In the genomic region with DNA sequence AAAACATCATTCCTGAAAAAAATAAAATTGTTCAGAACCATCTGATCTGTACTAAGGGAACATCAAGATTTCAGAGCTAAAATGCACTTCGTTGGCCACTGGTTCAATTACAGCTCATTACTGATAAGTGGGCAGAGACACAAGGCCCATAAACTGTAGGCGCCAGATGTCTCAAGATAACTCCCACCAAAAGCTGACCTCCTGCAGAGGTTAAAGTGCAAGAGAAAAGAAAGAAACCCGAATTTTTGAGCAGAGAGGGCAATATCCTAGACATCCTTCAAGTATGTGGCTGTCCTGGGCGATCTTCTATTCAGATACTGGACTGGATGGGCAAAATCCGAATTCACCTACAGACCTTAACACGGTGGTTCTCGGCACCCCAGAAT, we compare ENCODE assay signal across 8 cellular contexts. TPM values are rescaled to one million over a fixed set of nuclear protein-coding genes. Genes with fewer than 3 reads are reported as not detected.
DNase-seq lines count a peak whose midpoint lies in the region; ATAC-seq, FAIRE-seq and TF ChIP-seq lines count a peak whose summit lies in the region.

No MANE protein-coding gene starts in this region.

- H3K36me3 Mint-ChIP-seq in IgD-negative memory B cell = no peaks in the 10 kb centered on the region
- H3K36me3 Mint-ChIP-seq in astrocyte (ENCODE audit: low read depth, unreplicated experiment) = no peaks in the 10 kb centered on the region

- H3K9ac ChIP-seq in astrocyte (ENCODE audit: low read length) = peak overlapping the region; percentile 96
- H3K9ac ChIP-seq in liver (ENCODE audit: low read depth in 1 of 2, low read length in 2 of 2) = peak overlapping the region; percentile 67 to 75

- H2AFZ ChIP-seq in astrocyte (ENCODE audit: low read depth, low read length) = no peak overlapping the region

- TF ChIP-seq POLR2A in upper lobe of left lung (IDR thresholded peaks at IDR 0.05) = no peak

- H4K20me1 ChIP-seq in astrocyte (ENCODE audit: insufficient read depth, low read length) = no peaks in the 10 kb centered on the region

- peak overlapping the region; percentile 86 for H3K4me2 ChIP-seq in astrocyte (ENCODE audit: low read length)

- peak overlapping the region; percentile 64 for H3K4me3 ChIP-seq in AG04450 (ENCODE audit: low read depth, low read length)
- peak overlapping the region; percentile 70 for H3K4me3 ChIP-seq in astrocyte (ENCODE audit: insufficient read depth, low read depth, low read length)
- H3K4me3 ChIP-seq in liver (ENCODE audit: low read depth in 1 of 3, low read length in 3 of 3) = peak overlapping the region; percentile 74 to 84 (median 76)
- peak overlapping the region; percentile 54 to 66 (median 61) for H3K4me3 ChIP-seq in upper lobe of left lung

- H3K27me3 Mint-ChIP-seq in IgD-negative memory B cell = peaks cover 2% of the 10 kb centered on the region
- no peaks in the 10 kb centered on the region for H3K27me3 Mint-ChIP-seq in astrocyte (ENCODE audit: low read depth, unreplicated experiment)

- H3K4me3 Mint-ChIP-seq in IgD-negative memory B cell = peak overlapping the region; percentile 89 to 98 (median 92)
- peak overlapping the region; percentile 95 for H3K4me3 Mint-ChIP-seq in astrocyte (ENCODE audit: unreplicated experiment)

- H3K4me1 ChIP-seq in astrocyte (ENCODE audit: insufficient read depth, low read length) (peaks cover 25% of the 10 kb centered on the region), liver (ENCODE audit: control insufficient read depth in 4 of 4, insufficient read depth in 4 of 4, low read length in 3 of 4) (peaks cover 0 to 19% (median 8%) of the 10 kb centered on the region in 4 donors), upper lobe of left lung (peaks cover 0 to 50% (median 15%) of the 10 kb centered on the region in 4 donors)

- H3K36me3 ChIP-seq in astrocyte (ENCODE audit: insufficient read depth, low read length) (no peaks in the 10 kb centered on the region), liver (ENCODE audit: control insufficient read depth in 4 of 4, insufficient read depth in 3 of 4, low read depth in 1 of 4, low read length in 3 of 4) (no peaks in the 10 kb centered on the region), upper lobe of left lung (no peaks in the 10 kb centered on the region)

- H3K9me3 Mint-ChIP-seq in IgD-negative memory B cell (no peaks in the 10 kb centered on the region), astrocyte (ENCODE audit: unreplicated experiment) (no peaks in the 10 kb centered on the region)

- POLR2A ChIA-PET in AG04450 (lab: Yijun Ruan, JAX) (interaction anchor here (0.6 to 1.0 kb wide), 2 partner anchors 252 to 307 kb away, joined by 3 to 12 read pairs; no protein-coding TSS in a partner anchor), HEK293T (lab: Yijun Ruan, JAX) (interaction anchor here (0.7 to 1.9 kb wide), 6 partner anchors 9 to 376 kb away, joined by 3 to 11 read pairs (median 8); a partner anchor contains a TSS)

- H3K27ac ChIP-seq in AG04450 (ENCODE audit: low read depth, low read length) (peak overlapping the region; percentile 73), astrocyte (ENCODE audit: low read depth, low read length) (peak overlapping the region; percentile 90), liver (ENCODE audit: low read depth in 1 of 2, low read length in 2 of 2) (peak overlapping the region; percentile 52 to 83), upper lobe of left lung (peak overlapping the region; percentile 85 to 88 (median 86))

- H3K27me3 ChIP-seq in AG04450 (ENCODE audit: control insufficient read depth, insufficient read depth, low read length) (no peaks in the 10 kb centered on the region), astrocyte (ENCODE audit: insufficient read depth, low read length) (no peaks in the 10 kb centered on the region), liver (ENCODE audit: control insufficient read depth in 4 of 4, insufficient read depth in 4 of 4, low read length in 3 of 4) (no peaks in the 10 kb centered on the region), upper lobe of left lung (no peaks in the 10 kb centered on the region)

- TF ChIP-seq CTCF in AG04450 (IDR thresholded peaks at IDR 0.05; ENCODE audit: low read depth, low read length) (no peak), astrocyte (IDR thresholded peaks at IDR 0.05; ENCODE audit: insufficient read depth, low read depth, low read length) (no peak), liver (IDR thresholded peaks at IDR 0.05; ENCODE audit: low read depth, low read length, missing input control) (no peak), upper lobe of left lung (IDR thresholded peaks at IDR 0.05) (no peak)

- no peak for ATAC-seq in upper lobe of left lung (ENCODE audit: low FRiP score in 2 of 2)
- no peak for ATAC-seq in GM18873 (IDR thresholded peaks at IDR 0.05; ENCODE audit: low FRiP score, unreplicated experiment)

- DNase-seq in AG04450 (ENCODE audit: low read depth, low spot score) (no peak), astrocyte (ENCODE audit: low read depth) (no peak), upper lobe of left lung (no peak), HEK293T (ENCODE audit: extremely low spot score) (no peak), midbrain (lab: John Stamatoyannopoulos, UW) (no peak)

- no peak for FAIRE-seq in astrocyte (lab: Jason Lieb, UNC)

- H3K4me1 Mint-ChIP-seq in IgD-negative memory B cell (peaks cover 22 to 30% (median 23%) of the 10 kb centered on the region in 3 donors), astrocyte (ENCODE audit: low read depth, unreplicated experiment) (peaks cover 15% of the 10 kb centered on the region)

- TF ChIP-seq RAD21 in liver (IDR thresholded peaks at IDR 0.05) = no peak

- no peaks in the 10 kb centered on the region for H3K79me2 ChIP-seq in astrocyte (ENCODE audit: insufficient read depth, low read length)

- CTCF ChIA-PET in AG04450 (lab: Charles Lee) (interaction anchor here (1.4 to 1.8 kb wide), 2 partner anchors 522 to 524 kb away, joined by 3 to 11 read pairs; no protein-coding TSS in a partner anchor), HEK293T (lab: Yijun Ruan, JAX) (interaction anchor here (1.6 kb wide), 1 partner anchor 522 kb away, joined by 5 read pairs; no protein-coding TSS in a partner anchor)

- H3K9me3 ChIP-seq in AG04450 (ENCODE audit: control insufficient read depth, insufficient read depth, low read length) (no peaks in the 10 kb centered on the region), astrocyte (ENCODE audit: insufficient read depth, low read depth, low read length) (no peaks in the 10 kb centered on the region), liver (ENCODE audit: control insufficient read depth in 4 of 4, low read length in 3 of 4) (no peaks in the 10 kb centered on the region), upper lobe of left lung (no peaks in the 10 kb centered on the region)

- no peak for TF ChIP-seq EP300 in upper lobe of left lung (IDR thresholded peaks at IDR 0.05)

- 7% methylated on average over 7 of the region's 7 CpGs for WGBS in liver
- WGBS in upper lobe of left lung, 2 donors = 10 to 24% methylated on average over 4 to 7 of the region's 7 CpGs

- peak overlapping the region; percentile 87 to 98 (median 98) for H3K27ac Mint-ChIP-seq in IgD-negative memory B cell
- peak overlapping the region; percentile 95 for H3K27ac Mint-ChIP-seq in astrocyte (ENCODE audit: unreplicated experiment)

TF ChIP-seq in liver, 16 proteins besides CTCF, POLR2A, EP300 and RAD21 (continues in another document):
- TF ChIP-seq FOXA1 (IDR thresholded peaks at IDR 0.05) = no peak
- TF ChIP-seq YY1 (IDR thresholded peaks at IDR 0.05) = no peak
- TF ChIP-seq, protein P1, sequence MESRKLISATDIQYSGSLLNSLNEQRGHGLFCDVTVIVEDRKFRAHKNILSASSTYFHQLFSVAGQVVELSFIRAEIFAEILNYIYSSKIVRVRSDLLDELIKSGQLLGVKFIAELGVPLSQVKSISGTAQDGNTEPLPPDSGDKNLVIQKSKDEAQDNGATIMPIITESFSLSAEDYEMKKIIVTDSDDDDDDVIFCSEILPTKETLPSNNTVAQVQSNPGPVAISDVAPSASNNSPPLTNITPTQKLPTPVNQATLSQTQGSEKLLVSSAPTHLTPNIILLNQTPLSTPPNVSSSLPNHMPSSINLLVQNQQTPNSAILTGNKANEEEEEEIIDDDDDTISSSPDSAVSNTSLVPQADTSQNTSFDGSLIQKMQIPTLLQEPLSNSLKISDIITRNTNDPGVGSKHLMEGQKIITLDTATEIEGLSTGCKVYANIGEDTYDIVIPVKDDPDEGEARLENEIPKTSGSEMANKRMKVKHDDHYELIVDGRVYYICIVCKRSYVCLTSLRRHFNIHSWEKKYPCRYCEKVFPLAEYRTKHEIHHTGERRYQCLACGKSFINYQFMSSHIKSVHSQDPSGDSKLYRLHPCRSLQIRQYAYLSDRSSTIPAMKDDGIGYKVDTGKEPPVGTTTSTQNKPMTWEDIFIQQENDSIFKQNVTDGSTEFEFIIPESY (IDR thresholded peaks at IDR 0.05) = no peak
- TF ChIP-seq, protein P2, sequence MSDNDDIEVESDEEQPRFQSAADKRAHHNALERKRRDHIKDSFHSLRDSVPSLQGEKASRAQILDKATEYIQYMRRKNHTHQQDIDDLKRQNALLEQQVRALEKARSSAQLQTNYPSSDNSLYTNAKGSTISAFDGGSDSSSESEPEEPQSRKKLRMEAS (IDR thresholded peaks at IDR 0.05) = no peak
- no peak for TF ChIP-seq NR2F2 (IDR thresholded peaks at IDR 0.05)

TF ChIP-seq in HEK293T, 16 proteins besides CTCF, POLR2A, EP300 and RAD21 (continues in another document):
- TF ChIP-seq ZNF384 (IDR thresholded peaks at IDR 0.05) (no peak), CTBP1 (IDR thresholded peaks at IDR 0.05; ENCODE audit: borderline replicate concordance) (no peak), NFRKB (IDR thresholded peaks at IDR 0.05) (no peak), LEF1 (IDR thresholded peaks at IDR 0.05; ENCODE audit: borderline replicate concordance) (no peak), FOXM1 (IDR thresholded peaks at IDR 0.05; ENCODE audit: borderline replicate concordance) (no peak), TARDBP (IDR thresholded peaks at IDR 0.05) (no peak), SP1 (IDR thresholded peaks at IDR 0.05) (no peak), FOXK2 (IDR thresholded peaks at IDR 0.05) (no peak), ARNT (IDR thresholded peaks at IDR 0.05) (no peak), HDGF (IDR thresholded peaks at IDR 0.05; ENCODE audit: borderline replicate concordance) (no peak), SUZ12 (IDR thresholded peaks at IDR 0.05) (no peak), ELF4 (IDR thresholded peaks at IDR 0.05) (no peak), FOXA1 (IDR thresholded peaks at IDR 0.05) (no peak), BHLHE40 (IDR thresholded peaks at IDR 0.05; ENCODE audit: borderline replicate concordance) (no peak)

RNA-seq across cellular contexts. Expression of a gene that starts 0.7 kb away (rescaled TPM):
- polyA plus RNA-seq in AG04450 (2011; rRNA removed) = 19.7 and 22.1 TPM in 2 replicates
- 15.8 and 19.9 TPM in 2 replicates for polyA minus RNA-seq in AG04450 (2011; rRNA and poly(A)+ RNA removed)
- 29.5 TPM for polyA plus RNA-seq in IgD-negative memory B cell
- total RNA-seq in astrocyte = 9.5 and 10.5 TPM in 2 replicates
- total RNA-seq in liver = 1 to 10 TPM; 5.6 to 7.9 TPM
- 10 to 100 TPM; 10.3 to 11.7 TPM for polyA plus RNA-seq in liver
- total RNA-seq in upper lobe of left lung = 10 to 100 TPM; 12.5 to 52.4 (median 26.3) TPM
